8 cellular contexts compared by ENCODE assay signal in genomic region chr20:33733654-33734576, GRCh38. TPM values are rescaled to one million over a fixed set of nuclear protein-coding genes. Genes with fewer than 3 reads are reported as not detected.
DNase-seq lines count a peak whose midpoint lies in the region; ATAC-seq and TF ChIP-seq lines count a peak whose summit lies in the region.

No MANE protein-coding gene starts in this region.

- H3K27ac ChIP-seq in DND-41 (ENCODE audit: low read length) (peak overlapping the region; percentile 2), hepatocyte (peak overlapping the region; percentile 95), spleen (peak overlapping the region; percentile 83 to 98 (median 95))

- no peaks in the 10 kb centered on the region for H3K9me2 ChIP-seq in hepatocyte (replicated peaks; ENCODE audit: insufficient read depth)

- 73% methylated on average over 6 of the region's 6 CpGs for WGBS in hepatocyte (ENCODE audit: low lambda C conversion rate, missing lambda C conversion rate)
- WGBS in spleen, 5 donors, result 25 to 39% (median 32%) methylated on average over 6 of the region's 6 CpGs

- H3K9me3 ChIP-seq in DND-41 (ENCODE audit: insufficient read depth, low read length, severe bottlenecking) (peaks cover 17% of the 10 kb centered on the region), adipocyte (ENCODE audit: control insufficient read depth, low read length) (peaks cover 15% of the 10 kb centered on the region), hepatocyte (ENCODE audit: low read depth) (peaks cover 8% of the 10 kb centered on the region), spleen (peaks cover 6 to 27% (median 25%) of the 10 kb centered on the region in 8 donors)

- H3K79me2 ChIP-seq in DND-41 (ENCODE audit: insufficient read depth, low read length), result no peaks in the 10 kb centered on the region
- H3K79me2 ChIP-seq in hepatocyte, result no peaks in the 10 kb centered on the region

- no peak overlapping the region for H2AFZ ChIP-seq in DND-41 (ENCODE audit: low read depth, low read length)
- peak overlapping the region; percentile 0 for H2AFZ ChIP-seq in hepatocyte

- H3K4me1 ChIP-seq in DND-41 (ENCODE audit: insufficient read depth, low read length) (peaks cover 37% of the 10 kb centered on the region), adipocyte (ENCODE audit: control insufficient read depth, insufficient read depth, low read length) (peaks cover 31% of the 10 kb centered on the region), hepatocyte (ENCODE audit: insufficient read depth) (peaks cover 26% of the 10 kb centered on the region), spleen (peaks cover 9 to 41% (median 29%) of the 10 kb centered on the region in 6 donors)

- H3K4me3 ChIP-seq in DND-41 (ENCODE audit: low read depth in 1 of 2, low read length in 2 of 2) (no peak overlapping the region), adipocyte (ENCODE audit: low read length) (peak overlapping the region; percentile 53), hepatocyte (no peak overlapping the region), spleen (peak overlapping the region in 4 of 8 donors; percentile 52 to 77 (median 64))

- TF ChIP-seq CTCF in DND-41 (IDR thresholded peaks at IDR 0.05; ENCODE audit: borderline replicate concordance, extremely low read depth, low read length, poor library complexity, severe bottlenecking) (no peak), hepatocyte (IDR thresholded peaks at IDR 0.05; ENCODE audit: poor library complexity) (no peak), spleen (IDR thresholded peaks at IDR 0.05 in 8 of 11, conservative IDR thresholded peaks at IDR 0.05 in 3 of 11) (no peak)

- no peak for TF ChIP-seq POLR2A in spleen (IDR thresholded peaks at IDR 0.05)

- intact Hi-C loops in spleen (cut with DNase I; ENCODE audit: low total_unique reads), result loop anchor here (10.0 kb wide), 1 partner anchor 101 kb away; no protein-coding TSS in a partner anchor

- H3K36me3 ChIP-seq in DND-41 (ENCODE audit: insufficient read depth, low read length) (no peaks in the 10 kb centered on the region), adipocyte (ENCODE audit: control insufficient read depth, insufficient read depth, low read length, severe bottlenecking) (no peaks in the 10 kb centered on the region), hepatocyte (replicated peaks; ENCODE audit: insufficient read depth, low read depth) (no peaks in the 10 kb centered on the region), spleen (peaks cover 0 to 9% (median 0%) of the 10 kb centered on the region in 6 donors)

- H4K20me1 ChIP-seq in DND-41 (ENCODE audit: insufficient read depth, low read length) (no peaks in the 10 kb centered on the region), hepatocyte (ENCODE audit: insufficient read depth, poor library complexity, severe bottlenecking) (no peaks in the 10 kb centered on the region)

- H3K27me3 ChIP-seq in DND-41 (ENCODE audit: insufficient read depth, low read length, poor library complexity), result no peaks in the 10 kb centered on the region
- H3K27me3 ChIP-seq in adipocyte (replicated peaks; ENCODE audit: control insufficient read depth, insufficient read depth, low read length), result no peaks in the 10 kb centered on the region
- no peaks in the 10 kb centered on the region for H3K27me3 ChIP-seq in hepatocyte
- H3K27me3 ChIP-seq in spleen (replicated peaks in 1 of 7), result no peaks in the 10 kb centered on the region

- H3K4me2 ChIP-seq in DND-41 (ENCODE audit: insufficient read depth, low read length) (peak overlapping the region; percentile 0; the same call in 1 of the 2 replicates), hepatocyte (peak overlapping the region; percentile 89)

- DNase-seq in DND-41 (peak; percentile 34), Kasumi-1 (lab: John Stamatoyannopoulos, UW) (peak; percentile 14 to 44), adipocyte (ENCODE audit: low read depth) (peak; percentile 83), hepatocyte (ENCODE audit: low spot score) (peak; percentile 73), spleen (peak; percentile 84), NCI-H524 (lab: John Stamatoyannopoulos, UW) (no peak)

- H3K9ac ChIP-seq in DND-41 (ENCODE audit: low read depth, low read length), result no peak overlapping the region
- peak overlapping the region; percentile 82 for H3K9ac ChIP-seq in adipocyte (ENCODE audit: low read length)

- ATAC-seq in DND-41 (ENCODE audit: insufficient read depth, low read depth), result no peak
- no peak for ATAC-seq in GM21786 (IDR thresholded peaks at IDR 0.05; ENCODE audit: unreplicated experiment)
- no peak for ATAC-seq in GM21515 (IDR thresholded peaks at IDR 0.05; ENCODE audit: unreplicated experiment)

RNA-seq across cellular contexts. Expression of gene ZNF341, which starts 2.1 kb away (rescaled TPM):
- total RNA-seq in hepatocyte (1.2 and 2.3 TPM in 2 replicates), spleen (1 to 10 TPM; 3.3 to 6.7 (median 4.4) TPM)
- polyA plus RNA-seq in hepatocyte (3.1 and 3.6 TPM in 2 replicates), spleen (1 to 10 TPM; 2.3 to 5.9 (median 4.9) TPM)

RNA-seq across cellular contexts. Expression of gene PXMP4, which starts 13.8 kb away (rescaled TPM):
- total RNA-seq in hepatocyte (3.9 and 4.1 TPM in 2 replicates), spleen (10 to 100 TPM in 1 of 7 donors, 1 to 10 TPM in 6; 6.1 to 14.4 (median 7.5) TPM)
- polyA plus RNA-seq in hepatocyte (4.7 and 4.8 TPM in 2 replicates), spleen (1 to 10 TPM; 2.1 to 3.4 (median 3.4) TPM)

RNA-seq across cellular contexts. Expression of gene E2F1, which starts 47.7 kb away (rescaled TPM):
- 9.1 and 11.0 TPM in 2 replicates for total RNA-seq in hepatocyte
- polyA plus RNA-seq in hepatocyte, result 11.8 and 14.3 TPM in 2 replicates
- total RNA-seq in spleen, result 1 to 10 TPM; 2.5 to 6.9 (median 4.5) TPM
- polyA plus RNA-seq in spleen, result 1 to 10 TPM; 3.4 to 6.2 (median 5.6) TPM

RNA-seq across cellular contexts. Expression of gene NECAB3, which starts 59.7 kb away (rescaled TPM):
- total RNA-seq in hepatocyte (46.2 and 50.6 TPM in 2 replicates), spleen (10 to 100 TPM; 14.0 to 39.0 (median 18.8) TPM)
- polyA plus RNA-seq in hepatocyte (55.4 and 64.9 TPM in 2 replicates), spleen (10 to 100 TPM in 2 of 3 donors, 1 to 10 TPM in 1; 8.6 to 22.7 (median 11.0) TPM)

Comparison
In these comparisons a context has a peak if more than half of its experiments do, and no peak if none do; other contexts are left out.
1. DNase-seq: peak in DND-41 (single experiment), Kasumi-1 (2 of 2), adipocyte (single experiment), hepatocyte (single experiment) and spleen (single experiment); none in NCI-H524 (0 of 2).
2. H3K27ac ChIP-seq: peak in every context shown above with its lines; median percentile 95 in hepatocyte; 95 in spleen; 2 in DND-41.